ENCODE assay signal across 12 cellular contexts in the genomic region with DNA sequence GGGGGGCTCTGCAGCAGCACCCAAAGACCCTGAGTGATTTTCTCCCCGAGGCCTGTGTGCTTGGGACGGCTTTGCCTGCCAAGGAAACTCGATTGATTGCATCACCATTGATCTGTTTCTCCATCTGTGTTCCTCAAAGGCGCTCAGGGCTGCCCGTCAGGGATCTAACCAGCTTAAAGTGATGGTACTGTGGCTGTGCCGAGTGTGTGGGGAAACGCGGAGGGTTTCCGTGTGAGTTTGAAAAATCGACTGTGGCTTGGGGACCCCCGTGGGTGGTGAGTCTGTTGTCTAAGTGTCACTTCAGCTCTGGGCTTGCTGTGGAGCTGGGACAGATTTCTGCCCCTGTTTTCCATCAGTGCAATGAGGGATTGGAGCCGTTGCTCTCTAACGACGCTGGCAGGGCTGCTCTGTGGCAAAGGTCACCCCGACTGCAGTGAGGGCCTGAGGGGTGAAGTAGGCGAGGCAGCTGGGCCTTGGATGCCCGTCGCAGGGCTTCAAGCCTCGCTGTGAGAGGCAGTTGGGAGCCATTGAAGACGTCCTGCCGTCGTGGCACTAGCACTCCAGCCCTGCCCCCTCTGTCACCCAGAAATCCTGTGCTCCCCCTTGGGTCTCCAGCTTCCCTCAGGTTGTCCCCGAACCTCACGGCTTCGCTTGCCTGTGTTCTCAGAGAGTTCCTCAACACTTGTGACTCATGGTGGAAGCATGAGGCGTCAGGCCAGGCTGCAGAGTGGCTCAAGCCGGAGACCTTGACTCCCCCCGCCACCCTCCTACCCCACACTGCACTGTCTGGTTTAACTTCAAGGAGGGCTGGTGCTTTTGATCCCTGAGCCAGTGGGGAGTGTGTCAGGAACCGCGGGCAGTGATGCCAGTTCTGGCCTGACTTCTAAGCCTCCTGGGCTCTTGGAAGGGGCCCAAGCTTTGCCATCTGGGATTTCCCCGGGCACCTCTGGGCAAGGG. TPM values are rescaled to one million over a fixed set of nuclear protein-coding genes. Genes with fewer than 3 reads are reported as not detected.
DNase-seq lines count a peak whose midpoint lies in the region; ATAC-seq and TF ChIP-seq lines count a peak whose summit lies in the region.
"Had no signal": no experiment of that assay in that cellular context is flagged by ENCODE, and none has a peak within 500 bp of the region (broad histone marks: within the 10 kb centered on the region; RNA-seq: fewer than 3 reads in every experiment).

No MANE protein-coding gene starts in this region.

- H3K4me1 ChIP-seq in tibial nerve: peaks cover 0 to 4% (median 0%) of the 10 kb centered on the region in 4 donors

- no peak overlapping the region for H3K27ac ChIP-seq in tibial nerve
- H3K27ac ChIP-seq: epithelial cell of prostate had no signal

- H3K9me3 ChIP-seq in tibial nerve: no peaks in the 10 kb centered on the region

- DNase-seq in ELF-1 (ENCODE audit: low read depth, low spot score) (peak; percentile 59), NCI-H82 treated with DMSO at 0.1 percent for 48 hours (lab: John Stamatoyannopoulos, UW; ENCODE audit: unreplicated experiment) (peak; percentile 4), pulmonary artery endothelial cell (ENCODE audit: low read depth, low spot score) (peak; percentile 32), tibial nerve (ENCODE audit: low spot score in 2 of 2) (no peak), GM19240 (ENCODE audit: insufficient read length, low spot score) (no peak)
- no peak for DNase-seq in activated naive CD8-positive, alpha-beta T cell treated with anti-CD3 and anti-CD28 coated beads, Interleukin-2, amount 50 U/mL, for 24 hours
- DNase-seq: activated CD8-positive, alpha-beta T cell treated with anti-CD3 and anti-CD28 coated beads, Interleukin-2, amount 10 ng/mL, durations not matched to agents 7 days and 5 days; NCI-H345 had no signal

- no peak overlapping the region for H3K4me3 Mint-ChIP-seq in activated naive CD8-positive, alpha-beta T cell treated with anti-CD3 and anti-CD28 coated beads, Interleukin-2, amount 50 U/mL, for 24 hours
- H3K4me3 Mint-ChIP-seq: activated CD8-positive, alpha-beta T cell treated with anti-CD3 and anti-CD28 coated beads, Interleukin-2, amount 10 ng/mL, durations not matched to agents 7 days and 5 days had no signal

- no peak for TF ChIP-seq POLR2A in tibial nerve (IDR thresholded peaks at IDR 0.05)

- no peak overlapping the region for H3K27ac Mint-ChIP-seq in activated naive CD8-positive, alpha-beta T cell treated with anti-CD3 and anti-CD28 coated beads, Interleukin-2, amount 50 U/mL, for 24 hours
- H3K27ac Mint-ChIP-seq: activated CD8-positive, alpha-beta T cell treated with anti-CD3 and anti-CD28 coated beads, Interleukin-2, amount 10 ng/mL, durations not matched to agents 7 days and 5 days had no signal

- peak; percentile 68 for ATAC-seq in esophagus mucosa
- no peak for ATAC-seq in HG03196 (IDR thresholded peaks at IDR 0.05; ENCODE audit: unreplicated experiment)
- ATAC-seq in activated naive CD8-positive, alpha-beta T cell treated with anti-CD3 and anti-CD28 coated beads, Interleukin-2, amount 50 U/mL, for 24 hours: no peak
- ATAC-seq: activated CD8-positive, alpha-beta T cell treated with anti-CD3 and anti-CD28 coated beads, Interleukin-2, amount 10 ng/mL, durations not matched to agents 7 days and 5 days had no signal

- no peak for TF ChIP-seq CTCF in tibial nerve (IDR thresholded peaks at IDR 0.05)

- TF ChIP-seq EP300 in tibial nerve (IDR thresholded peaks at IDR 0.05): no peak

- no peaks in the 10 kb centered on the region for H3K36me3 Mint-ChIP-seq in activated naive CD8-positive, alpha-beta T cell treated with anti-CD3 and anti-CD28 coated beads, Interleukin-2, amount 50 U/mL, for 24 hours (ENCODE audit: low read depth)

- H3K27me3 ChIP-seq in tibial nerve: peaks cover 0 to 24% of the 10 kb centered on the region in 2 donors

- peaks cover 14% of the 10 kb centered on the region for H3K27me3 Mint-ChIP-seq in activated naive CD8-positive, alpha-beta T cell treated with anti-CD3 and anti-CD28 coated beads, Interleukin-2, amount 50 U/mL, for 24 hours

- H3K4me3 ChIP-seq in tibial nerve: no peak overlapping the region
- H3K4me3 ChIP-seq: GM12878 had no signal

- H3K9me3 Mint-ChIP-seq in activated naive CD8-positive, alpha-beta T cell treated with anti-CD3 and anti-CD28 coated beads, Interleukin-2, amount 50 U/mL, for 24 hours: no peaks in the 10 kb centered on the region

- 48 to 61% methylated on average over 26 to 31 of the region's 31 CpGs for WGBS in tibial nerve, 2 donors

- no peaks in the 10 kb centered on the region for H3K36me3 ChIP-seq in tibial nerve

- H3K4me1 Mint-ChIP-seq in activated naive CD8-positive, alpha-beta T cell treated with anti-CD3 and anti-CD28 coated beads, Interleukin-2, amount 50 U/mL, for 24 hours: no peaks in the 10 kb centered on the region

RNA-seq across cellular contexts. Expression of gene CACNA1I, which starts 21.8 kb away (rescaled TPM):
- total RNA-seq in esophagus mucosa: 0.08 TPM
- under 0.01 TPM in 1 of 2 replicates, not detected in the other for total RNA-seq in pulmonary artery endothelial cell
- under 1 TPM; 0.42 to 0.78 (median 0.52) TPM for total RNA-seq in tibial nerve

RNA-seq across cellular contexts. Expression of gene RPS19BP1, which starts 59.8 kb away (rescaled TPM):
- total RNA-seq in esophagus mucosa (40.7 TPM), pulmonary artery endothelial cell (55.0 and 56.2 TPM in 2 replicates), tibial nerve (100 to 1,000 TPM; 178 to 206 (median 197) TPM)

Comparison
In these comparisons a context has a peak if more than half of its experiments do, and no peak if none do; other contexts are left out.
1. DNase-seq: peak in ELF-1 (single experiment), NCI-H82 treated with DMSO at 0.1 percent for 48 hours (single experiment) and pulmonary artery endothelial cell (single experiment); none in tibial nerve (0 of 2), GM19240 (single experiment) and activated naive CD8-positive, alpha-beta T cell treated with anti-CD3 and anti-CD28 coated beads, Interleukin-2, amount 50 U/mL, for 24 hours (single experiment).